8 cellular contexts compared by ENCODE assay signal in genomic region chr1:183235503-183235902, GRCh38. TPM values are rescaled to one million over a fixed set of nuclear protein-coding genes. Genes with fewer than 3 reads are reported as not detected.
DNase-seq lines count a peak whose midpoint lies in the region; ATAC-seq and TF ChIP-seq lines count a peak whose summit lies in the region.

No MANE protein-coding gene starts in this region.

- peaks cover 12 to 17% of the 10 kb centered on the region in 2 donors for H3K4me1 ChIP-seq in gastrocnemius medialis

- in situ Hi-C loops in gastrocnemius medialis (cut with MboI; ENCODE audit: low sequenced_read_pairs in 4 of 4), result loop anchor here in 3 of 4 donors (10.0 to 25.0 kb wide), 3 partner anchors 101 to 273 kb away; partner anchors contain the start of gene SHCBP1L (in 2 of the 3)

- no peak for ATAC-seq in gastrocnemius medialis
- no peak for ATAC-seq in GM19463 (IDR thresholded peaks at IDR 0.05; ENCODE audit: unreplicated experiment)
- no peak for ATAC-seq in GM18520 (IDR thresholded peaks at IDR 0.05; ENCODE audit: unreplicated experiment)

- no peaks in the 10 kb centered on the region for H3K27me3 ChIP-seq in gastrocnemius medialis

- DNase-seq in Daoy (ENCODE audit: low read depth), result peak; percentile 72
- peak; percentile 20 for DNase-seq in RPMI7951 (ENCODE audit: low read depth)
- DNase-seq in fibroblast of the aortic adventitia (ENCODE audit: low read depth), result no peak
- DNase-seq in gastrocnemius medialis, result no peak
- no peak for DNase-seq in activated CD8-positive, alpha-beta memory T cell treated with anti-CD3 and anti-CD28 coated beads for 24 hours
- DNase-seq in GM19240 (ENCODE audit: insufficient read length, low spot score), result no peak

- no peaks in the 10 kb centered on the region for H3K36me3 ChIP-seq in gastrocnemius medialis

- H3K9me3 ChIP-seq in gastrocnemius medialis, result no peaks in the 10 kb centered on the region

- intact Hi-C loops in gastrocnemius medialis (cut with DNase I; ENCODE audit: low total_unique reads), result loop anchor here (2.0 kb wide), 1 partner anchor 213 kb away; the partner anchor contains the start of gene LAMC1

- TF ChIP-seq CTCF in fibroblast of the aortic adventitia (IDR thresholded peaks at IDR 0.05; ENCODE audit: insufficient read depth, low read length) (no peak), gastrocnemius medialis (IDR thresholded peaks at IDR 0.05 in 4 of 5, conservative IDR thresholded peaks at IDR 0.05 in 1 of 5) (no peak)

- peak overlapping the region; percentile 73 to 83 (median 78) for H3K27ac ChIP-seq in gastrocnemius medialis

- H3K4me3 ChIP-seq in fibroblast of the aortic adventitia (ENCODE audit: low read depth, low read length) (peak overlapping the region; percentile 60), gastrocnemius medialis (peak overlapping the region; percentile 41 to 53 (median 48))

- no peak for TF ChIP-seq POLR2A in gastrocnemius medialis (IDR thresholded peaks at IDR 0.05)

RNA-seq across cellular contexts. Expression of gene LAMC2, which starts 49.4 kb away (rescaled TPM):
- total RNA-seq in Daoy (2014; rRNA removed; shearing (Covaris generic)), result 1.4 and 1.6 TPM in 2 replicates
- total RNA-seq in RPMI7951 (2014; rRNA removed; shearing (Covaris generic)), result 1.7 and 2.2 TPM in 2 replicates
- total RNA-seq in fibroblast of the aortic adventitia (ENCODE audit: low replicate concordance), result 2.0 and 2.8 TPM in 2 replicates
- 1 to 10 TPM in 3 of 4 donors, under 1 TPM in 1; 0.78 to 1.8 (median 1.4) TPM for total RNA-seq in gastrocnemius medialis

Comparison
In these comparisons a context has a peak if more than half of its experiments do, and no peak if none do; other contexts are left out.
1. DNase-seq: peak in Daoy (single experiment) and RPMI7951 (single experiment); none in fibroblast of the aortic adventitia (single experiment), gastrocnemius medialis (0 of 2), activated CD8-positive, alpha-beta memory T cell treated with anti-CD3 and anti-CD28 coated beads for 24 hours (single experiment) and GM19240 (single experiment).